ENCODE assay signal across 13 cellular contexts in the genomic region with DNA sequence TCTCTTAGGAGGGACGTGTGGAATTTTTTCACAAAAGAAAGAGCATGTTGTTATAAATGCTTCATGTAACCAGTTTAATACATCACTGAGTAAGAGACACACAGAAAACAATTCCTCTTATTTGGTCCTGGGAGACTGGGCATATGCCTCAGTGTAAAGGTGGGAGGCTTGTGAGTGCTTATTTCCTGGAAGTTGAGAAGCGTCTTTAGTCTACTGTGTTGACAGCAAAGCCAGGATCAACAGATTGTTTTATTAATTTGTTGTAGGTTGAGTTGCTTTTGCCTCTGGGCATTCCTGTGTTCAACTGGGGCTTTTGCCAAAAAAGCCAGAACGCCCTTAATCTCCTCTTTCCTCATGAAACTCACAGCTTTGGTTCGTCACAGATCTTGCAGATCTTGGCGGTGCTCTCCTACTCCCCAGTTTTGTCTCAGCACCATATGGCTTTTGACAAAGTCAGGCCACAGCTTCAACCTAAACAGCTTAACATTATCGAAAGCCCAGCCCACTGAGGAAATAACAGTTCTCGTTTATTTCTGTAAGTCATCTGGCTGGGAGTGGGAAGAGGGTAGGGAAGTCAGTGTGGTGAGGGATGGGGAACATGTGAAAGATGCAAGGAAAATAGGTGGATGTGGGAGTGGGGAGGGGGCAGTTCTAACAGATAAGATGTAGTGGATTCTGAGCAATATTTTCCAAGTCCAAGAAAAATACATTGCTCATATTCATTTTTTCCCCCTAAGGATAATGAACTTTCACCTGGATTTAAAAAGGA.
DNase-seq lines count a peak whose midpoint lies in the region; ATAC-seq and TF ChIP-seq lines count a peak whose summit lies in the region.
"Had no signal": no experiment of that assay in that cellular context is flagged by ENCODE, and none has a peak within 500 bp of the region (broad histone marks: within the 10 kb centered on the region; RNA-seq: fewer than 3 reads in every experiment).

No MANE protein-coding gene starts in this region.

- H3K36me3 ChIP-seq in BE2C, result no peaks in the 10 kb centered on the region
- H3K36me3 ChIP-seq: ovary, thyroid gland had no signal

- TF ChIP-seq CTCF in BE2C (IDR thresholded peaks at IDR 0.05; ENCODE audit: low read depth, low read length), result no peak

- H3K4me1 ChIP-seq in BE2C, result no peaks in the 10 kb centered on the region
- H3K4me1 ChIP-seq: thyroid gland had no signal

- no peaks in the 10 kb centered on the region; the same call in 1 of the 2 replicates for H3K27me3 ChIP-seq in BE2C
- H3K27me3 ChIP-seq: ovary, thyroid gland had no signal

- H3K4me3 ChIP-seq in BE2C (ENCODE audit: low read depth, low read length), result no peak overlapping the region
- H3K4me3 ChIP-seq: ovary, thyroid gland had no signal

- DNase-seq in BE2C (peak; percentile 32), NCI-H524 (lab: John Stamatoyannopoulos, UW) (peak; percentile 68 to 73), fibroblast of gingiva (ENCODE audit: low read depth) (peak; percentile 37), mucosa of gallbladder (ENCODE audit: low spot score) (peak; percentile 41), SW 1271 (lab: John Stamatoyannopoulos, UW) (no peak), COLO668 (lab: John Stamatoyannopoulos, UW; ENCODE audit: unreplicated experiment) (no peak)
- DNase-seq: activated CD4-positive, CD25-positive, alpha-beta regulatory T cell treated with anti-CD3 and anti-CD28 coated beads, Interleukin-2, amount 50 U/mL, for 72 hours; kidney; ovary; SHP77; thyroid gland had no signal

- H3K9me3 ChIP-seq in BE2C, result no peaks in the 10 kb centered on the region
- H3K9me3 ChIP-seq: ovary, thyroid gland had no signal

- no peak for ATAC-seq in HG02981 (IDR thresholded peaks at IDR 0.05; ENCODE audit: unreplicated experiment)
- no peak for ATAC-seq in HG02642 (IDR thresholded peaks at IDR 0.05; ENCODE audit: poor library complexity, unreplicated experiment)

Comparison
In these comparisons a context has a peak if more than half of its experiments do, and no peak if none do; other contexts are left out.
1. DNase-seq: peak in BE2C (single experiment), NCI-H524 (2 of 2), fibroblast of gingiva (single experiment) and mucosa of gallbladder (single experiment); none in SW 1271 (0 of 2) and COLO668 (single experiment).